8 cellular contexts compared by ENCODE assay signal in the genomic region with DNA sequence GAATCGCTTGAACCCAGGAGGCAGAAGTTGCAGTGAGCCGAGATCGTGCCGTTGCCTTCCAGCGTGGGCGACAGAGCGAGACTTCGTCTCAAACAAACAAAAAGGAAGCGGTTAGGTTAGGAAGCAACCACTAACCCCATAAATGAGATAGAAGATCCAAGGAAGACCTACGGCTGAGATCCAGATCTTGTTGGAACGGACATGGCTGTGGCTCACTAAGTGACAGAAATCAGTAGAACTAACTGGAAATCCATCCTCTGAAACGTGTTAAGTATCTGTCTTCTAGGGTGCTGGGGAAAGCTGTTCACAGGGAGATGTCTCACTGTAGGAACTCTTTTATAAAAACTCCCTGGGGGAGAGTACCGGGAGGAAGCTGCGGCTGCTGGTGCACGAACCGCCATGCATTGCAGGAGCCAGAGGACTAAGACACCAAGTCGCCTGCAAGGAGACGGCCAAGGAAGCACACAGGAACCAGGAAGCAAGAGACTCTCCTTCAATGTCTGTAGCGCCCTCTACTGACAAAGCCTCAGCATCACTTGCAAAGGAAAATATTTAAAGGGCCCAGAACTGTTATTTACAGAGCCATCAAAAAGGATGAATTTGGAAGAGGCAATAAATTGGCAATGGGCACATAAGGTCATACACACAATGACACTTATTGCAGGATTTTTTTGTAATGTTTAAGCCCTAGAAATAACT. TPM values are rescaled to one million over a fixed set of nuclear protein-coding genes. Genes with fewer than 3 reads are reported as not detected.
DNase-seq lines count a peak whose midpoint lies in the region; ATAC-seq and TF ChIP-seq lines count a peak whose summit lies in the region.

No MANE protein-coding gene starts in this region.

- H3K27ac ChIP-seq in SU-DHL-6 (ENCODE audit: low read depth, low read length), result no peak overlapping the region
- no peak overlapping the region for H3K27ac ChIP-seq in endodermal cell (ENCODE audit: low read depth, low read length)
- H3K27ac ChIP-seq in coronary artery, result no peak overlapping the region

- H3K9me3 ChIP-seq in SU-DHL-6 (ENCODE audit: insufficient read depth, low read length) (no peaks in the 10 kb centered on the region), endodermal cell (ENCODE audit: control insufficient read depth, low read length) (no peaks in the 10 kb centered on the region)

- H3K36me3 Mint-ChIP-seq in IgD-negative memory B cell (no peaks in the 10 kb centered on the region), endodermal cell (ENCODE audit: low read depth) (no peaks in the 10 kb centered on the region)

- peaks cover 0 to 3% (median 0%) of the 10 kb centered on the region in 3 donors for H3K9me3 Mint-ChIP-seq in IgD-negative memory B cell
- peaks cover 3% of the 10 kb centered on the region for H3K9me3 Mint-ChIP-seq in endodermal cell

- H3K27me3 ChIP-seq in SU-DHL-6 (ENCODE audit: low read length) (no peaks in the 10 kb centered on the region), endodermal cell (ENCODE audit: control insufficient read depth, insufficient read depth, low read length, poor library complexity, severe bottlenecking) (no peaks in the 10 kb centered on the region)

- no peaks in the 10 kb centered on the region for H3K36me3 ChIP-seq in SU-DHL-6 (ENCODE audit: low read length)
- H3K36me3 ChIP-seq in endodermal cell (ENCODE audit: control insufficient read depth, insufficient read depth, low read length), result no peaks in the 10 kb centered on the region

- DNase-seq in AG10803 (ENCODE audit: low read depth), result peak; percentile 48
- DNase-seq in endodermal cell, result peak; percentile 88
- peak; percentile 55 for DNase-seq in mucosa of gallbladder (ENCODE audit: low spot score)
- no peak for DNase-seq in coronary artery (ENCODE audit: low spot score)

- no peaks in the 10 kb centered on the region for H3K79me2 ChIP-seq in SU-DHL-6 (ENCODE audit: insufficient read depth, low read length)

- peak overlapping the region in 2 of 4 donors; percentile 37 to 91 for H3K4me3 Mint-ChIP-seq in IgD-negative memory B cell
- no peak overlapping the region for H3K4me3 Mint-ChIP-seq in endodermal cell

- TF ChIP-seq CTCF in AG10803 (conservative IDR thresholded peaks at IDR 0.05; ENCODE audit: low read length), result peak; percentile 64
- peak; percentile 76 for TF ChIP-seq CTCF in GM12875 (IDR thresholded peaks at IDR 0.05; ENCODE audit: borderline replicate concordance, insufficient read depth, low read depth, low read length)
- peak; percentile 83 for TF ChIP-seq CTCF in SU-DHL-6 (IDR thresholded peaks at IDR 0.05; ENCODE audit: insufficient read depth, low read length, poor library complexity, severe bottlenecking)
- peak; percentile 79 for TF ChIP-seq CTCF in endodermal cell (conservative IDR thresholded peaks at IDR 0.05)
- no peak for TF ChIP-seq CTCF in coronary artery (IDR thresholded peaks at IDR 0.05)

- H3K4me1 Mint-ChIP-seq in IgD-negative memory B cell (peaks cover 0 to 7% (median 3%) of the 10 kb centered on the region in 3 donors), endodermal cell (peaks cover 1% of the 10 kb centered on the region)

- H3F3A ChIP-seq in SU-DHL-6 (ENCODE audit: insufficient read depth), result no peaks in the 10 kb centered on the region

- peak overlapping the region; percentile 6; the same call in 1 of the 2 replicates for H3K9ac ChIP-seq in SU-DHL-6 (ENCODE audit: low read length)
- H3K9ac ChIP-seq in endodermal cell (ENCODE audit: extremely low read depth, low read length, poor library complexity, severe bottlenecking), result no peak overlapping the region

- H3K27me3 Mint-ChIP-seq in IgD-negative memory B cell (no peaks in the 10 kb centered on the region), endodermal cell (ENCODE audit: insufficient read depth) (no peaks in the 10 kb centered on the region)

- no peaks in the 10 kb centered on the region for H4K20me1 ChIP-seq in SU-DHL-6 (ENCODE audit: low read depth, low read length)

- peak overlapping the region; percentile 44 for H3K4me2 ChIP-seq in SU-DHL-6 (ENCODE audit: low read depth, low read length, poor library complexity, severe bottlenecking)

- WGBS in endodermal cell (ENCODE audit: insufficient coverage in 1 of 2, insufficient read length in 1 of 2), 2 experiments, result 78 to 83% methylated on average over 19 of the region's 19 CpGs

- peak overlapping the region; percentile 97 for H2AFZ ChIP-seq in SU-DHL-6 (ENCODE audit: low read depth, low read length, severe bottlenecking)

- H3K9me2 ChIP-seq in SU-DHL-6 (replicated peaks; ENCODE audit: insufficient read depth, low read length), result no peaks in the 10 kb centered on the region

- no peaks in the 10 kb centered on the region for H3K4me1 ChIP-seq in endodermal cell (ENCODE audit: control insufficient read depth, insufficient read depth, low read length)

- H3K4me3 ChIP-seq in AG10803 (ENCODE audit: low read length), result no peak overlapping the region
- no peak overlapping the region for H3K4me3 ChIP-seq in GM12875 (ENCODE audit: low read depth, low read length)
- H3K4me3 ChIP-seq in SU-DHL-6 (ENCODE audit: insufficient read depth, low read length, poor library complexity, severe bottlenecking), result peak overlapping the region; percentile 23
- H3K4me3 ChIP-seq in endodermal cell (ENCODE audit: low read length), result no peak overlapping the region
- H3K4me3 ChIP-seq in coronary artery, result no peak overlapping the region

- no peak for ATAC-seq in HG02840 (IDR thresholded peaks at IDR 0.05; ENCODE audit: low FRiP score, unreplicated experiment)

- H3K27ac Mint-ChIP-seq in IgD-negative memory B cell (peak overlapping the region in 2 of 3 donors; percentile 13 to 14), endodermal cell (no peak overlapping the region)

RNA-seq across cellular contexts. Expression of gene SPTY2D1, which starts 16.9 kb away (rescaled TPM):
- polyA plus RNA-seq in IgD-negative memory B cell, result 4.3 TPM
- total RNA-seq in endodermal cell (10 to 100 TPM; 19.3 to 22.9 TPM), mucosa of gallbladder (24.4 TPM)
- polyA plus RNA-seq in endodermal cell (2013, experiment 1 of 2), result 12.4 TPM
- polyA plus RNA-seq in endodermal cell (2013, experiment 2 of 2), result 15.0 TPM

RNA-seq across cellular contexts. Expression of gene TMEM86A, which starts 47.6 kb away (rescaled TPM):
- 0.56 TPM for polyA plus RNA-seq in IgD-negative memory B cell
- 1 to 10 TPM; 6.2 to 6.9 TPM for total RNA-seq in endodermal cell
- 2.0 TPM for polyA plus RNA-seq in endodermal cell (2013, experiment 1 of 2)
- 2.1 TPM for polyA plus RNA-seq in endodermal cell (2013, experiment 2 of 2)
- 20.1 TPM for total RNA-seq in mucosa of gallbladder

RNA-seq across cellular contexts. Expression of gene MISFA, which starts 51.4 kb away (rescaled TPM):
- polyA plus RNA-seq in IgD-negative memory B cell, result 0.89 TPM
- 1 to 10 TPM; 5.3 to 6.0 TPM for total RNA-seq in endodermal cell
- polyA plus RNA-seq in endodermal cell (2013, experiment 1 of 2), result 2.9 TPM
- polyA plus RNA-seq in endodermal cell (2013, experiment 2 of 2), result 2.6 TPM
- total RNA-seq in mucosa of gallbladder, result 2.8 TPM
